Comparison of ENCODE assay signal across 8 cellular contexts in genomic region chr3:50322386-50323091, GRCh38. TPM values are rescaled to one million over a fixed set of nuclear protein-coding genes. Genes with fewer than 3 reads are reported as not detected.
DNase-seq lines count a peak whose midpoint lies in the region; TF ChIP-seq lines count a peak whose summit lies in the region.

Gene HYAL2 (minus strand): TSS chr3:50322745. CDS start chr3:50320489, 2,256 bp downstream.

- H3K4me2 ChIP-seq in Karpas-422 (ENCODE audit: low read depth, low read length, poor library complexity, severe bottlenecking): peak within 1 kb of the TSS; percentile 92

- no peaks in the 10 kb centered on the region for H3K27me3 ChIP-seq in Karpas-422 (ENCODE audit: low read length)
- no peaks in the 10 kb centered on the region for H3K27me3 ChIP-seq in layer of hippocampus (ENCODE audit: control insufficient read depth, insufficient read depth, low read length)
- H3K27me3 ChIP-seq in stomach smooth muscle (ENCODE audit: control insufficient read depth in 1 of 2, insufficient read depth in 2 of 2, low read length in 2 of 2): no peaks in the 10 kb centered on the region

- H3K9me3 Mint-ChIP-seq in brain: no peaks in the 10 kb centered on the region

- H4K20me1 ChIP-seq in Karpas-422 (ENCODE audit: insufficient read depth, low read depth, low read length): peaks cover 6% of the 10 kb centered on the region; the same call in 1 of the 2 replicates

- H3K27me3 Mint-ChIP-seq in brain: no peaks in the 10 kb centered on the region

- H3K4me3 Mint-ChIP-seq in brain: peak within 1 kb of the TSS; percentile 82 to 90 (median 87)

- peak within 1 kb of the TSS; percentile 59; the same call in 1 of the 2 replicates for H2AFZ ChIP-seq in Karpas-422 (ENCODE audit: low read length)

- H3K4me1 ChIP-seq in Karpas-422 (ENCODE audit: low read length): peaks cover 29% of the 10 kb centered on the region
- H3K4me1 ChIP-seq in stomach smooth muscle (ENCODE audit: control insufficient read depth, insufficient read depth, low read length): peaks cover 58% of the 10 kb centered on the region

- H3K36me3 ChIP-seq in Karpas-422 (ENCODE audit: insufficient read depth, low read length) (peaks cover 9% of the 10 kb centered on the region; the same call in 1 of the 2 replicates), stomach smooth muscle (ENCODE audit: control insufficient read depth in 2 of 2, insufficient read depth in 2 of 2, low read length in 2 of 2) (peaks cover 16 to 24% of the 10 kb centered on the region in 2 donors)

- H3K79me2 ChIP-seq in Karpas-422 (ENCODE audit: low read length): peaks cover 37% of the 10 kb centered on the region

- H3K9ac ChIP-seq in Karpas-422 (ENCODE audit: low read length): peak within 1 kb of the TSS; percentile 91
- H3K9ac ChIP-seq in stomach smooth muscle (ENCODE audit: low read length in 2 of 2): peak within 1 kb of the TSS; percentile 90 to 98

- H3K27ac ChIP-seq in Karpas-422 (ENCODE audit: low read length): peak within 1 kb of the TSS; percentile 67
- H3K27ac ChIP-seq in layer of hippocampus (ENCODE audit: low read depth, low read length): peak within 1 kb of the TSS; percentile 99
- peak within 1 kb of the TSS; percentile 94 for H3K27ac ChIP-seq in stomach smooth muscle (ENCODE audit: low read length)

- TF ChIP-seq CTCF in AG09309 (IDR thresholded peaks at IDR 0.05; ENCODE audit: control insufficient read depth, insufficient read depth, low read depth, low read length, missing control alignments) (no peak), brain (conservative IDR thresholded peaks at IDR 0.05) (no peak)

- H3K4me3 ChIP-seq in AG09309 (ENCODE audit: control insufficient read depth, low read depth, low read length) (peak within 1 kb of the TSS; percentile 61), Karpas-422 (ENCODE audit: low read length) (peak within 1 kb of the TSS; percentile 89), stomach smooth muscle (ENCODE audit: low read length in 2 of 2) (peak within 1 kb of the TSS; percentile 90 to 92)

- no peak for DNase-seq in AG09309 (ENCODE audit: low read depth)
- DNase-seq in Karpas-422: no peak
- no peak for DNase-seq in GOT3 (lab: John Stamatoyannopoulos, UW)
- no peak for DNase-seq in stimulated activated CD4-positive, alpha-beta T cell treated with anti-CD3 and anti-CD28 coated beads, Interleukin-1b, Interleukin-23, amount 100 ng/mL, for 48 hours
- no peak for DNase-seq in GM03348 (ENCODE audit: low spot score)

- peak within 1 kb of the TSS; percentile 92 to 100 (median 99) for H3K27ac Mint-ChIP-seq in brain

- H3K9me3 ChIP-seq in Karpas-422 (ENCODE audit: low read length) (no peaks in the 10 kb centered on the region), stomach smooth muscle (ENCODE audit: control insufficient read depth in 2 of 2, low read length in 2 of 2) (no peaks in the 10 kb centered on the region)

- peaks cover 71% of the 10 kb centered on the region for H3K4me1 Mint-ChIP-seq in brain

- H3K9me2 ChIP-seq in Karpas-422 (replicated peaks; ENCODE audit: insufficient read depth, low read length): no peaks in the 10 kb centered on the region

- peaks cover 20% of the 10 kb centered on the region for H3K36me3 Mint-ChIP-seq in brain

RNA-seq across cellular contexts. Expression of gene HYAL2, which starts in this region (rescaled TPM):
- total RNA-seq in Karpas-422 (2014; rRNA removed; shearing (Covaris generic); ENCODE audit: low replicate concordance): 12.8 and 22.5 TPM in 2 replicates
- 35.2 TPM for polyA plus RNA-seq in brain (ENCODE audit: insufficient read depth, low read depth, low replicate concordance)
